13 cellular contexts compared by ENCODE assay signal in genomic region chr10:91380873-91381561, GRCh38. TPM values are rescaled to one million over a fixed set of nuclear protein-coding genes. Genes with fewer than 3 reads are reported as not detected.
DNase-seq lines count a peak whose midpoint lies in the region; ATAC-seq, FAIRE-seq and TF ChIP-seq lines count a peak whose summit lies in the region.
"Had no signal": no experiment of that assay in that cellular context is flagged by ENCODE, and none has a peak within 500 bp of the region (broad histone marks: within the 10 kb centered on the region; RNA-seq: fewer than 3 reads in every experiment).

No MANE protein-coding gene starts in this region.

- WGBS in heart right ventricle, 2 donors, result 21 to 25% methylated on average over 7 of the region's 7 CpGs
- WGBS in pancreas, 2 donors, result 48% methylated on average over 7 of the region's 7 CpGs

- H2AFZ ChIP-seq in OCI-LY7 (ENCODE audit: low read length), result no peak overlapping the region

- ATAC-seq in heart right ventricle (peak; percentile 45 to 94 (median 84)), pancreas (peak; percentile 70 to 90 (median 83)), left colon (no peak)
- ATAC-seq in activated CD4-positive, alpha-beta T cell treated with anti-CD3 and anti-CD28 coated beads for 36 hours, result no peak
- ATAC-seq: stimulated activated effector memory CD8-positive, alpha-beta T cell treated with anti-CD3 and anti-CD28 coated beads, Interleukin-12 subunit alpha, Interleukin-12 subunit beta, amount 100 ng/mL, for 72 hours had no signal

- DNase-seq in GM03348 (ENCODE audit: low spot score), result peak; percentile 44
- DNase-seq in SJSA1 (ENCODE audit: low read depth in 1 of 2, low spot score in 2 of 2), result peak; percentile 64 to 80
- peak in 1 of 2 donors; percentile 20 for DNase-seq in heart right ventricle
- peak in 3 of 6 donors; percentile 12 to 26 (median 25) for DNase-seq in pancreas
- DNase-seq in OCI-LY7 (ENCODE audit: low spot score), result no peak
- no peak for DNase-seq in superior temporal gyrus (ENCODE audit: extremely low spot score)
- no peak for DNase-seq in left colon
- no peak for DNase-seq in activated CD4-positive, alpha-beta T cell treated with anti-CD3 and anti-CD28 coated beads for 36 hours
- DNase-seq: activated CD8-positive, alpha-beta memory T cell treated with anti-CD3 and anti-CD28 coated beads, Interleukin-2, amount 50 U/mL, for 48 hours; activated naive CD8-positive, alpha-beta T cell treated with anti-CD3 and anti-CD28 coated beads, Interleukin-2, amount 10 ng/mL, durations not matched to agents 7 days and 5 days; Karpas-422; stimulated activated CD4-positive, alpha-beta T cell treated with anti-CD3 and anti-CD28 coated beads, Interleukin-2, amount 100 ng/mL, for 24 hours had no signal

- POLR2A ChIA-PET in OCI-LY7 (lab: Charles Lee), result no interaction called here
- POLR2A ChIA-PET in activated CD4-positive, alpha-beta T cell treated with anti-CD3 and anti-CD28 coated beads for 36 hours (lab: Charles Lee), result interaction anchor here (0.5 kb wide), 1 partner anchor 265 kb away, joined by 4 read pairs; no protein-coding TSS in a partner anchor

- peaks cover 24% of the 10 kb centered on the region for H3K4me1 Mint-ChIP-seq in activated CD4-positive, alpha-beta T cell treated with anti-CD3 and anti-CD28 coated beads for 36 hours

- intact Hi-C loops in heart right ventricle (cut with DNase I) (loop anchor here in 6 of 10 donors (5.0 to 10.0 kb wide), 7 partner anchors 84 to 506 kb away; partner anchors contain the start of genes PPP1R3C (in 4 of the 6) and RPP30 (in 1 of the 6)), pancreas (cut with DNase I) (no loop called here), OCI-LY7 (cut with micrococcal nuclease; ENCODE audit: unreplicated experiment) (no loop called here), left colon (cut with DNase I, micrococcal nuclease) (no loop called here)
- intact Hi-C loops in activated CD4-positive, alpha-beta T cell treated with anti-CD3 and anti-CD28 coated beads for 36 hours (cut with DNase I, micrococcal nuclease), result no loop called here

- H3K36me3 Mint-ChIP-seq in activated CD4-positive, alpha-beta T cell treated with anti-CD3 and anti-CD28 coated beads for 36 hours (ENCODE audit: low read depth), result peaks cover 5% of the 10 kb centered on the region
- H3K36me3 Mint-ChIP-seq: activated naive CD8-positive, alpha-beta T cell treated with anti-CD3 and anti-CD28 coated beads, Interleukin-2, amount 10 ng/mL, durations not matched to agents 7 days and 5 days; stimulated activated effector memory CD8-positive, alpha-beta T cell treated with anti-CD3 and anti-CD28 coated beads, Interleukin-12 subunit alpha, Interleukin-12 subunit beta, amount 100 ng/mL, for 72 hours had no signal

- no peaks in the 10 kb centered on the region; the same call in 1 of the 2 replicates for H3K9me3 ChIP-seq in SJSA1 (replicated peaks)
- peaks cover 0 to 12% (median 0%) of the 10 kb centered on the region in 11 donors for H3K9me3 ChIP-seq in heart right ventricle
- H3K9me3 ChIP-seq in pancreas, result no peaks in the 10 kb centered on the region
- no peaks in the 10 kb centered on the region for H3K9me3 ChIP-seq in OCI-LY7 (ENCODE audit: low read length)

- peaks cover 18% of the 10 kb centered on the region for H3K4me1 ChIP-seq in SJSA1 (replicated peaks)
- peaks cover 3 to 19% (median 12%) of the 10 kb centered on the region in 9 donors for H3K4me1 ChIP-seq in heart right ventricle
- no peaks in the 10 kb centered on the region for H3K4me1 ChIP-seq in pancreas
- no peaks in the 10 kb centered on the region for H3K4me1 ChIP-seq in OCI-LY7 (ENCODE audit: insufficient read depth, low read length, poor library complexity, severe bottlenecking)

- no TSS peak for BruUV-seq in OCI-LY7 (replicated peaks; lab: Mats Ljungman, UMichigan)

- no peak overlapping the region for H3K27ac Mint-ChIP-seq in activated CD4-positive, alpha-beta T cell treated with anti-CD3 and anti-CD28 coated beads for 36 hours
- H3K27ac Mint-ChIP-seq: activated naive CD8-positive, alpha-beta T cell treated with anti-CD3 and anti-CD28 coated beads, Interleukin-2, amount 10 ng/mL, durations not matched to agents 7 days and 5 days; stimulated activated effector memory CD8-positive, alpha-beta T cell treated with anti-CD3 and anti-CD28 coated beads, Interleukin-12 subunit alpha, Interleukin-12 subunit beta, amount 100 ng/mL, for 72 hours had no signal

- CTCF ChIA-PET in OCI-LY7 (lab: Charles Lee; ENCODE audit: unreplicated experiment), result interaction anchor here (0.6 kb wide), 1 partner anchor 705 kb away, joined by 3 read pairs; no protein-coding TSS in a partner anchor
- CTCF ChIA-PET in activated CD4-positive, alpha-beta T cell treated with anti-CD3 and anti-CD28 coated beads for 36 hours (lab: Charles Lee), result interaction anchor here (0.6 to 1.9 kb wide), 4 partner anchors 30 to 294 kb away, joined by 3 to 5 read pairs (median 4); no protein-coding TSS in a partner anchor

- FAIRE-seq in pancreas (lab: Jason Lieb, UNC), result no peak

- H3K4me3 ChIP-seq in SJSA1 (no peak overlapping the region), heart right ventricle (peak overlapping the region in 5 of 10 donors; percentile 13 to 28 (median 17)), pancreas (no peak overlapping the region), OCI-LY7 (ENCODE audit: low read depth, low read length, poor library complexity, severe bottlenecking) (no peak overlapping the region)

- H3K27me3 ChIP-seq in SJSA1 (replicated peaks) (no peaks in the 10 kb centered on the region; the same call in 1 of the 2 replicates), heart right ventricle (peaks cover 0 to 10% (median 0%) of the 10 kb centered on the region in 7 donors), pancreas (no peaks in the 10 kb centered on the region)

- peak overlapping the region; percentile 50 for H3K27ac ChIP-seq in SJSA1
- peak overlapping the region in 3 of 10 donors; percentile 2 to 34 (median 3) for H3K27ac ChIP-seq in heart right ventricle
- peak overlapping the region in 2 of 4 donors; percentile 11 to 19 for H3K27ac ChIP-seq in pancreas
- no peak overlapping the region for H3K27ac ChIP-seq in OCI-LY7 (ENCODE audit: low read depth, low read length, poor library complexity, severe bottlenecking)

- H3K27me3 Mint-ChIP-seq in activated CD4-positive, alpha-beta T cell treated with anti-CD3 and anti-CD28 coated beads for 36 hours, result peaks cover 21% of the 10 kb centered on the region

- H3K4me2 ChIP-seq in OCI-LY7 (ENCODE audit: low read length), result no peak overlapping the region

- TF ChIP-seq CTCF in heart right ventricle (IDR thresholded peaks at IDR 0.05) (no peak), pancreas (IDR thresholded peaks at IDR 0.05) (no peak), OCI-LY7 (conservative IDR thresholded peaks at IDR 0.05; ENCODE audit: low read length) (no peak)

- no peak overlapping the region for H3K4me3 Mint-ChIP-seq in activated CD4-positive, alpha-beta T cell treated with anti-CD3 and anti-CD28 coated beads for 36 hours
- H3K4me3 Mint-ChIP-seq: activated naive CD8-positive, alpha-beta T cell treated with anti-CD3 and anti-CD28 coated beads, Interleukin-2, amount 10 ng/mL, durations not matched to agents 7 days and 5 days; stimulated activated effector memory CD8-positive, alpha-beta T cell treated with anti-CD3 and anti-CD28 coated beads, Interleukin-12 subunit alpha, Interleukin-12 subunit beta, amount 100 ng/mL, for 72 hours had no signal

- no peaks in the 10 kb centered on the region for H4K20me1 ChIP-seq in OCI-LY7 (ENCODE audit: insufficient read depth, low read length)

- H3K9me3 Mint-ChIP-seq in activated CD4-positive, alpha-beta T cell treated with anti-CD3 and anti-CD28 coated beads for 36 hours (ENCODE audit: low read depth), result peaks cover 11% of the 10 kb centered on the region

- H3K36me3 ChIP-seq in SJSA1 (no peaks in the 10 kb centered on the region), heart right ventricle (no peaks in the 10 kb centered on the region), pancreas (no peaks in the 10 kb centered on the region), OCI-LY7 (ENCODE audit: insufficient read depth, low read length) (no peaks in the 10 kb centered on the region)

- no peaks in the 10 kb centered on the region for H3K79me2 ChIP-seq in OCI-LY7 (ENCODE audit: insufficient read depth, low read depth, low read length)

- no peaks in the 10 kb centered on the region for H3K9me2 ChIP-seq in OCI-LY7 (ENCODE audit: insufficient read depth, low read length)

RNA-seq across cellular contexts. Expression of gene HECTD2, which starts 29.1 kb away (rescaled TPM):
- 12.7 and 19.7 TPM in 2 replicates for total RNA-seq in SJSA1 (2014; rRNA removed; shearing (Covaris generic))
- total RNA-seq in heart right ventricle (1 to 10 TPM; 3.1 to 6.9 (median 5.4) TPM), pancreas (1 to 10 TPM; 3.6 to 7.8 (median 4.8) TPM), OCI-LY7 (2022) (0.68 and 0.78 TPM in 2 replicates), left colon (1 to 10 TPM; 3.8 to 5.9 TPM)
- polyA plus RNA-seq in heart right ventricle (1 to 10 TPM; 2.2 to 5.2 TPM), pancreas (1 to 10 TPM; 2.9 to 5.5 TPM)
- 0.16 TPM in 1 of 2 replicates, not detected in the other for total RNA-seq in OCI-LY7 (2014; rRNA removed; shearing (Covaris generic))
- total RNA-seq in activated CD4-positive, alpha-beta T cell treated with anti-CD3 and anti-CD28 coated beads for 36 hours, result 1 to 10 TPM; 3.5 to 9.7 TPM

Comparison
In these comparisons a context has a peak if more than half of its experiments do, and no peak if none do; other contexts are left out.
1. DNase-seq: peak in GM03348 (single experiment) and SJSA1 (2 of 2); none in OCI-LY7 (single experiment), superior temporal gyrus (single experiment), left colon (0 of 2) and activated CD4-positive, alpha-beta T cell treated with anti-CD3 and anti-CD28 coated beads for 36 hours (single experiment).
2. ATAC-seq: peak in heart right ventricle (8 of 8) and pancreas (4 of 4); none in left colon (single experiment) and activated CD4-positive, alpha-beta T cell treated with anti-CD3 and anti-CD28 coated beads for 36 hours (single experiment).
3. intact Hi-C loops: an anchor here in heart right ventricle (5.0 to 10.0 kb wide); none called in pancreas, OCI-LY7, left colon and activated CD4-positive, alpha-beta T cell treated with anti-CD3 and anti-CD28 coated beads for 36 hours.